13 cellular contexts compared by ENCODE assay signal in the genomic region with DNA sequence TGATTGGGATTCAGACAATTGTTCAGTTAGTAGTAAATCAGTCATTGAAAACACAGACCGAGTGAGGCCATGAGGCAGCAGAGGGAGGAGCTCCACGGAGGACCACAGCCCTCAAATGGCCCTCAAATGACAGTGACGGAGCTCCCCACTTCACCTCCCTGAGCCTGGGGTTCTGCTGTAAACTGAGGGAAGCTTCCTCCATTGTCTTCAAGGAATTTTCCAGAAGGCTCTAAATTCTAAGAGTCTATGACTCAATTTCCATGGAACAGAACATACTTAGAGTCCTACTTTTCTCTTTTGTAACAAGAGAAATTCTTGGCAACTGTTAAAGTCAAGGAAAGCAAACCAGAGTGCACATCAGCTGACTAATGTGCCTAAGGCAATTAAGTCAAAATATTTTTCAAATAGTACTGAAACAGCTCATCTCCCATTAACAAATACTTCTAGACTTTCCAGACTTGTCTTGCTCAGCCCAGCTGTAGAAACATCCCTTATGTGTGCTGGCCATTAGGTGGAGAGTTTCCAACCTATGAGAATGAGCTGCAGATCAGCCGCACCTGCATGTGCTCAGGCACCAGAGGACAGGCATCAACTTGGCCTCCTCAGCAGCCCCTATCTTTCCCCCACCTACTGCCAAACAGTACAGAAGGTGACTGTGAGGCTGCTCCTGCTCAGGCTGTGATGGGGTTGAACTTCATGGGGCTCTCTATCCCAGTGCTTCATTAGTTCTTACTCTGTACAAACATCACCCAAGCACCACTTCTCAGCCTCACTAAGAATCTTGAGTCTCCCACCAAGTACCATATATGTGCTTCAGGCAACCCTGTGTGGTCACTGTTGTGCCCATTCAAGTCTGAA. TPM values are rescaled to one million over a fixed set of nuclear protein-coding genes. Genes with fewer than 3 reads are reported as not detected.
DNase-seq lines count a peak whose midpoint lies in the region; ATAC-seq and TF ChIP-seq lines count a peak whose summit lies in the region.
"Had no signal": no experiment of that assay in that cellular context is flagged by ENCODE, and none has a peak within 500 bp of the region (broad histone marks: within the 10 kb centered on the region; RNA-seq: fewer than 3 reads in every experiment).

No MANE protein-coding gene starts in this region.

- no peak overlapping the region for H3K4me3 Mint-ChIP-seq in activated CD8-positive, alpha-beta T cell treated with anti-CD3 and anti-CD28 coated beads for 36 hours
- H3K4me3 Mint-ChIP-seq in natural killer cell, result no peak overlapping the region
- H3K4me3 Mint-ChIP-seq: CD4-positive, CD25-positive, alpha-beta regulatory T cell had no signal

- H3K27me3 ChIP-seq in WERI-Rb-1 (ENCODE audit: insufficient read depth, low read depth, severe bottlenecking) (no peaks in the 10 kb centered on the region), prostate gland (replicated peaks; ENCODE audit: insufficient read depth) (no peaks in the 10 kb centered on the region)

- peaks cover 18% of the 10 kb centered on the region for H3K36me3 ChIP-seq in WERI-Rb-1
- H3K36me3 ChIP-seq in prostate gland, result no peaks in the 10 kb centered on the region

- H3K27ac ChIP-seq in WERI-Rb-1 (peak overlapping the region; percentile 80), prostate gland (peak overlapping the region; percentile 17 to 49)

- ATAC-seq in activated CD8-positive, alpha-beta T cell treated with anti-CD3 and anti-CD28 coated beads for 36 hours, result no peak
- ATAC-seq in natural killer cell, result no peak

- no peak overlapping the region for H3K27ac Mint-ChIP-seq in activated CD8-positive, alpha-beta T cell treated with anti-CD3 and anti-CD28 coated beads for 36 hours
- H3K27ac Mint-ChIP-seq in natural killer cell, result no peak overlapping the region
- H3K27ac Mint-ChIP-seq: CD4-positive, CD25-positive, alpha-beta regulatory T cell had no signal

- no peak; the same call in none of the 2 replicates for TF ChIP-seq CTCF in AG10803 (conservative IDR thresholded peaks at IDR 0.05; ENCODE audit: low read length)
- TF ChIP-seq CTCF in WERI-Rb-1 (IDR thresholded peaks at IDR 0.05; ENCODE audit: low read depth, low read length), result no peak
- TF ChIP-seq CTCF in prostate gland (IDR thresholded peaks at IDR 0.05), result no peak
- TF ChIP-seq CTCF in activated CD8-positive, alpha-beta T cell treated with anti-CD3 and anti-CD28 coated beads for 36 hours (IDR thresholded peaks at IDR 0.05), result no peak
- TF ChIP-seq CTCF in natural killer cell (IDR thresholded peaks at IDR 0.05), result no peak

- H3K4me3 ChIP-seq in AG10803 (ENCODE audit: low read length), result no peak overlapping the region
- no peak overlapping the region for H3K4me3 ChIP-seq in WERI-Rb-1 (ENCODE audit: low read depth, low read length)
- no peak overlapping the region for H3K4me3 ChIP-seq in prostate gland

- DNase-seq in AG10803 (ENCODE audit: low read depth) (peak; percentile 96), WERI-Rb-1 (peak; percentile 21), fibroblast of the conjunctiva (ENCODE audit: low read depth) (peak; percentile 85), prostate gland (ENCODE audit: low spot score) (no peak), natural killer cell (no peak), NCI-H2107 treated with DMSO at 0.1 percent for 48 hours (lab: John Stamatoyannopoulos, UW; ENCODE audit: unreplicated experiment) (no peak)
- DNase-seq in activated CD8-positive, alpha-beta T cell treated with anti-CD3 and anti-CD28 coated beads for 36 hours, result no peak
- DNase-seq in NK-92 treated with Interleukin-12 subunit alpha and Interleukin-12 subunit beta, amount 100 ng/mL, for 24 hours (lab: John Stamatoyannopoulos, UW), result no peak
- DNase-seq: activated T-cell treated with anti-CD3 and anti-CD28 coated beads, Interleukin-2, amount 50 U/mL, for 48 hours; CD4-positive, CD25-positive, alpha-beta regulatory T cell; head of caudate nucleus; retina; stimulated activated naive CD4-positive, alpha-beta T cell had no signal

- peaks cover 12% of the 10 kb centered on the region for H3K36me3 Mint-ChIP-seq in activated CD8-positive, alpha-beta T cell treated with anti-CD3 and anti-CD28 coated beads for 36 hours (ENCODE audit: low read depth)
- no peaks in the 10 kb centered on the region for H3K36me3 Mint-ChIP-seq in natural killer cell

- H3K9me3 Mint-ChIP-seq in activated CD8-positive, alpha-beta T cell treated with anti-CD3 and anti-CD28 coated beads for 36 hours, result no peaks in the 10 kb centered on the region
- no peaks in the 10 kb centered on the region for H3K9me3 Mint-ChIP-seq in natural killer cell
- H3K9me3 Mint-ChIP-seq: CD4-positive, CD25-positive, alpha-beta regulatory T cell had no signal

- 52% methylated on average over 4 of the region's 4 CpGs for WGBS in prostate gland

- peaks cover 7% of the 10 kb centered on the region for H3K4me1 Mint-ChIP-seq in activated CD8-positive, alpha-beta T cell treated with anti-CD3 and anti-CD28 coated beads for 36 hours (ENCODE audit: low read depth)
- H3K4me1 Mint-ChIP-seq in natural killer cell, result peaks cover 0 to 4% of the 10 kb centered on the region in 2 donors

- intact Hi-C loops in prostate gland (cut with DNase I), result no loop called here
- intact Hi-C loops in activated CD8-positive, alpha-beta T cell treated with anti-CD3 and anti-CD28 coated beads for 36 hours (cut with micrococcal nuclease), result no loop called here
- intact Hi-C loops in natural killer cell (cut with micrococcal nuclease), result no loop called here

- TF ChIP-seq POLR2A in prostate gland (IDR thresholded peaks at IDR 0.05), result no peak

- peaks cover 3% of the 10 kb centered on the region for H3K9me3 ChIP-seq in WERI-Rb-1 (ENCODE audit: severe bottlenecking)
- H3K9me3 ChIP-seq in prostate gland, result no peaks in the 10 kb centered on the region

- no peaks in the 10 kb centered on the region for H3K27me3 Mint-ChIP-seq in activated CD8-positive, alpha-beta T cell treated with anti-CD3 and anti-CD28 coated beads for 36 hours
- no peaks in the 10 kb centered on the region for H3K27me3 Mint-ChIP-seq in natural killer cell (ENCODE audit: low read depth in 2 of 2)
- H3K27me3 Mint-ChIP-seq: CD4-positive, CD25-positive, alpha-beta regulatory T cell had no signal

- no peaks in the 10 kb centered on the region for H3K4me1 ChIP-seq in prostate gland (replicated peaks)

- POLR2A ChIA-PET in activated CD8-positive, alpha-beta T cell treated with anti-CD3 and anti-CD28 coated beads for 36 hours (lab: Charles Lee), result interaction anchor here (0.7 to 0.8 kb wide), 2 partner anchors 8 to 84 kb away, joined by 3 read pairs; no protein-coding TSS in a partner anchor

- CTCF ChIA-PET in activated CD8-positive, alpha-beta T cell treated with anti-CD3 and anti-CD28 coated beads for 36 hours (lab: Charles Lee), result interaction anchor here (1.1 to 1.4 kb wide), 2 partner anchors 15 to 52 kb away, joined by 4 to 7 read pairs; no protein-coding TSS in a partner anchor

RNA-seq across cellular contexts. Expression of gene TEX2, which starts 32.3 kb away (rescaled TPM):
- total RNA-seq in prostate gland (10 to 100 TPM; 31.3 to 43.8 TPM), natural killer cell (10 to 100 TPM in 2 of 3 donors, 1 to 10 TPM in 1; 8.3 to 16.3 (median 11.3) TPM)
- 10 to 100 TPM; 14.0 to 14.5 TPM for total RNA-seq in activated CD8-positive, alpha-beta T cell treated with anti-CD3 and anti-CD28 coated beads for 36 hours

Comparison
In these comparisons a context has a peak if more than half of its experiments do, and no peak if none do; other contexts are left out.
1. DNase-seq: peak in AG10803 (single experiment), WERI-Rb-1 (single experiment) and fibroblast of the conjunctiva (single experiment); none in prostate gland (single experiment), activated CD8-positive, alpha-beta T cell treated with anti-CD3 and anti-CD28 coated beads for 36 hours (single experiment), NK-92 treated with Interleukin-12 subunit alpha and Interleukin-12 subunit beta, amount 100 ng/mL, for 24 hours (single experiment), natural killer cell (single experiment) and NCI-H2107 treated with DMSO at 0.1 percent for 48 hours (single experiment).